ENCODE assay signal across 1 cellular context in the genomic region with DNA sequence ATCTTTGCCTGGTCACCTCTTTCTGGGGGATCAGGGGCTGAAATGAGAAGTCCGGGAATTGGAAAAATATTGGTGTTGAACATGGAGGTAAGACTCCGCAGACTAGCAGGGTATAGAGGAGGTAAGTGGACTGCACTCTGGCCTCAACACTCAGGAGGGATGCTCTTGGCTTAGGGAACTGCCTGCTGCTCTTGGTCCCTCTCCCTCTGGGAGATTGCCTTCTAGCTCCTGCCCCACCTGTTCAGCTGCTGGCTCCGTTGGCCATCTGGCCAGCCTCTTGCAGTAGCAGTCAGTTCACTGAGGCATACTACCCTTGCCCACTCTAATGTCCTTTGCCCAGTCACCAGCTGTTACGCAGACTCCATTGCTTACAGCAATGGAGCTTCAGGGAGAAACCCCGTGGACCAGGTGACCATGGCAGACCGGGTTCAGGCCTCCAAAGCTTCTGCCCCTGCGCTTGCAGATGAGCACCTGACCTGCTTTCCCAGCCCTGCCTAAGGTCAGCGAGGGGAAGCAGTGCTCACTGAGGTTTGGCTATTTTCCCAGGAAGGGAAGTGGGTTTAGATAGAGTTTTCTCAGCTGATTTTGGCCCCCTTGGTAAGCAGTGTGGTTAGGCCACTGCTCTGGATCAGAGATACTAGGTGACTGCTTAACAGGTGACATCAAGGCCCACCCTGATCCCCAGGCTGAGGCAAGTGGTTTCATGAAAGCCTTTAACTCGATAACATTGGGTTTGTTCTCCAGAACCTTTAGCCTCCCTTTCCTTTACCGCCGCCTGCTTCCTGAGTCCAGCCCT.
A peak's percentile ranks its signal among the peaks of the same experiment; 100 is the strongest.
TF ChIP-seq lines count a peak whose summit lies in the region.

No MANE protein-coding gene starts in this region.

TF ChIP-seq in K562, 482 proteins besides CTCF, POLR2A, EP300 and RAD21 (continued from another document):
- peak; percentile 47 for TF ChIP-seq TCF3 (CRISPR knock-in tag; IDR thresholded peaks at IDR 0.05)
- TF ChIP-seq, protein P1, sequence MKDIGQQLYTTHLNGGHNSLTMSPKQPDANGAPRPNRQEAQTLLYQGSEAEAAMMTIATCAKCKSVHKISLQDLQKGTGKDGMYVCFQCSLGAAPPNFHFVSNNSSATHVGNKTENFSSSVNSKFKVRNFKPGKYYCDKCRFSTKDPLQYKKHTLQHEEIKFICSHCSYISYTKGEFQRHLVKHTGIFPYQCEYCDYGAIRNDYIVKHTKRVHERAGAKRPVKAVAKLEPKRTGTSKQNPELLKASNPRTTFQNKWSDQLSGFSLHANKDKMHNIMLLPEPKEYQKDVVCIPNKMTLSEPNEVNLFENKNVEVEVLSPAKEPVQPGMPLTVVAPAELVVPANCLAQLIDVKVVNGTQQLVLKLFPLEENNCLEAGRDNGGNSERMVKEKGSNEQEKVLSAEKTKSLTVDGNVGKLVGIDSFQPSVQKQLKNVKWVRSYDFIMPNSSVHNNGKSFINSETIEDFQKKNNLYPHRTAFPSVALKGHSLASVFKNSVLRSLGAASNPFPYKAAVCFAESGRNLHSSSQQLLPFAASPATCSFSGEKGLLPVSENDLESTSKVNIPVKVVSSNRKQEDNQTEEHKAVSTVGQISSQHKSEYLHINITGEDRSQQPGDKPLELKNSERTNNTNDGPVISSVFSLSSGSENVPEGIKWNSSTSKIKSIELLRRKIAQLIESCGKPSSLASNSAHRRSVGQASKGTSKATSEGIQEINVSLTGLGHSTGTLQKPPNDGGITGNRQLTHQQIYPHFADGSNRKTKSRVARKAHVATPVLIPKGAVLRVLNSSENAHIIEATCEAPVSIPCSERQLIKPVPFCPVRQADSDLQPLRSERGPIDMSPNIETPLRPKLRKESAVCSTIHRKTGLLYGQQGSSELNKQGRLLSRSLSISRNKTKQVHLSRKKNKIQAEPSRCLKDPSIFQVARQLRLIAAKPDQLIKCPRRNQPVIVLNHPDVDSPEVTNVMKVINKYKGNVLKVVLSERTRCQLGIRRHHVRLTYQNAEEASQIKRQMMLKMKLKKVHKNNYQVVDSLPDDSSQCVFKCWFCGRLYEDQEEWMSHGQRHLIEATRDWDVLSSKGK (CRISPR knock-in tag; IDR thresholded peaks at IDR 0.05): no peak
- TF ChIP-seq, protein P2, sequence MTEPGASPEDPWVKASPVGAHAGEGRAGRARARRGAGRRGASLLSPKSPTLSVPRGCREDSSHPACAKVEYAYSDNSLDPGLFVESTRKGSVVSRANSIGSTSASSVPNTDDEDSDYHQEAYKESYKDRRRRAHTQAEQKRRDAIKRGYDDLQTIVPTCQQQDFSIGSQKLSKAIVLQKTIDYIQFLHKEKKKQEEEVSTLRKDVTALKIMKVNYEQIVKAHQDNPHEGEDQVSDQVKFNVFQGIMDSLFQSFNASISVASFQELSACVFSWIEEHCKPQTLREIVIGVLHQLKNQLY (CRISPR knock-in tag; conservative IDR thresholded peaks at IDR 0.05): 0 out of 4 replicates have a peak, but pooled peaks of 1 of the 2 experiments have one; percentile 31
- TF ChIP-seq GABPB2 (CRISPR knock-in tag; conservative IDR thresholded peaks at IDR 0.05): no peak
- TF ChIP-seq RBM14 (IDR thresholded peaks at IDR 0.05; ENCODE audit: borderline replicate concordance, insufficient read depth, low read depth, low read length): no peak
- TF ChIP-seq, protein P3, sequence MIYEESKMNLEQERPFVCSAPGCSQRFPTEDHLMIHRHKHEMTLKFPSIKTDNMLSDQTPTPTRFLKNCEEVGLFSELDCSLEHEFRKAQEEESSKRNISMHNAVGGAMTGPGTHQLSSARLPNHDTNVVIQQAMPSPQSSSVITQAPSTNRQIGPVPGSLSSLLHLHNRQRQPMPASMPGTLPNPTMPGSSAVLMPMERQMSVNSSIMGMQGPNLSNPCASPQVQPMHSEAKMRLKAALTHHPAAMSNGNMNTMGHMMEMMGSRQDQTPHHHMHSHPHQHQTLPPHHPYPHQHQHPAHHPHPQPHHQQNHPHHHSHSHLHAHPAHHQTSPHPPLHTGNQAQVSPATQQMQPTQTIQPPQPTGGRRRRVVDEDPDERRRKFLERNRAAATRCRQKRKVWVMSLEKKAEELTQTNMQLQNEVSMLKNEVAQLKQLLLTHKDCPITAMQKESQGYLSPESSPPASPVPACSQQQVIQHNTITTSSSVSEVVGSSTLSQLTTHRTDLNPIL (CRISPR knock-in tag; IDR thresholded peaks at IDR 0.05): no peak
- TF ChIP-seq MTA1 (IDR thresholded peaks at IDR 0.05; ENCODE audit: borderline replicate concordance): 0 out of 2 replicates have a peak, but pooled peaks have one; percentile 0
- TF ChIP-seq KDM5B (IDR thresholded peaks at IDR 0.05; ENCODE audit: insufficient replicate concordance, low read depth, low read length): peak; percentile 8
- TF ChIP-seq, protein P4, sequence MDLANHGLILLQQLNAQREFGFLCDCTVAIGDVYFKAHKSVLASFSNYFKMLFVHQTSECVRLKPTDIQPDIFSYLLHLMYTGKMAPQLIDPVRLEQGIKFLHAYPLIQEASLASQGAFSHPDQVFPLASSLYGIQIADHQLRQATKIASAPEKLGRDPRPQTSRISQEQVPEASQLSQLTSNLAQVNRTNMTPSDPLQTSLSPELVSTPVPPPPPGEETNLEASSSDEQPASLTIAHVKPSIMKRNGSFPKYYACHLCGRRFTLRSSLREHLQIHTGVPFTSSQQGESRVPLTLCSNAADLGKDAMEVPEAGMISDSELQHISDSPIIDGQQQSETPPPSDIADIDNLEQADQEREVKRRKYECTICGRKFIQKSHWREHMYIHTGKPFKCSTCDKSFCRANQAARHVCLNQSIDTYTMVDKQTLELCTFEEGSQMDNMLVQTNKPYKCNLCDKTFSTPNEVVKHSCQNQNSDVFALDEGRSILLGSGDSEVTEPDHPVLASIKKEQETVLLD (IDR thresholded peaks at IDR 0.05): no peak
- TF ChIP-seq ETV5 (CRISPR knock-in tag; IDR thresholded peaks at IDR 0.05; ENCODE audit: low read depth): peak; percentile 35
- TF ChIP-seq JUND (IDR thresholded peaks at IDR 0.05; ENCODE audit: borderline replicate concordance, low read depth, low read length): no peak
- TF ChIP-seq JUND (tag; IDR thresholded peaks at IDR 0.05; ENCODE audit: borderline replicate concordance, low read depth, low read length): 0 out of 3 replicates have a peak, but pooled peaks have one; percentile 4
- TF ChIP-seq POLR2G (IDR thresholded peaks at IDR 0.05; ENCODE audit: low read depth, low read length): 0 out of 2 replicates have a peak, but pooled peaks have one; percentile 18
- TF ChIP-seq, protein P5, sequence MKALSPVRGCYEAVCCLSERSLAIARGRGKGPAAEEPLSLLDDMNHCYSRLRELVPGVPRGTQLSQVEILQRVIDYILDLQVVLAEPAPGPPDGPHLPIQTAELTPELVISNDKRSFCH (CRISPR knock-in tag; IDR thresholded peaks at IDR 0.05): no peak
- TF ChIP-seq, protein P5 (tag; IDR thresholded peaks at IDR 0.05): peak; percentile 15; the same call in 1 of the 2 replicates
- peak in 1 of 2 experiments; percentile 29; a peak in 2 of 4 replicates for TF ChIP-seq NRF1 (conservative IDR thresholded peaks at IDR 0.05 in 1 of 2, IDR thresholded peaks at IDR 0.05 in 1 of 2)
- TF ChIP-seq ZNF561 (CRISPR knock-in tag; conservative IDR thresholded peaks at IDR 0.05): no peak
- TF ChIP-seq, protein P6, sequence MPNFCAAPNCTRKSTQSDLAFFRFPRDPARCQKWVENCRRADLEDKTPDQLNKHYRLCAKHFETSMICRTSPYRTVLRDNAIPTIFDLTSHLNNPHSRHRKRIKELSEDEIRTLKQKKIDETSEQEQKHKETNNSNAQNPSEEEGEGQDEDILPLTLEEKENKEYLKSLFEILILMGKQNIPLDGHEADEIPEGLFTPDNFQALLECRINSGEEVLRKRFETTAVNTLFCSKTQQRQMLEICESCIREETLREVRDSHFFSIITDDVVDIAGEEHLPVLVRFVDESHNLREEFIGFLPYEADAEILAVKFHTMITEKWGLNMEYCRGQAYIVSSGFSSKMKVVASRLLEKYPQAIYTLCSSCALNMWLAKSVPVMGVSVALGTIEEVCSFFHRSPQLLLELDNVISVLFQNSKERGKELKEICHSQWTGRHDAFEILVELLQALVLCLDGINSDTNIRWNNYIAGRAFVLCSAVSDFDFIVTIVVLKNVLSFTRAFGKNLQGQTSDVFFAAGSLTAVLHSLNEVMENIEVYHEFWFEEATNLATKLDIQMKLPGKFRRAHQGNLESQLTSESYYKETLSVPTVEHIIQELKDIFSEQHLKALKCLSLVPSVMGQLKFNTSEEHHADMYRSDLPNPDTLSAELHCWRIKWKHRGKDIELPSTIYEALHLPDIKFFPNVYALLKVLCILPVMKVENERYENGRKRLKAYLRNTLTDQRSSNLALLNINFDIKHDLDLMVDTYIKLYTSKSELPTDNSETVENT (CRISPR knock-in tag; IDR thresholded peaks at IDR 0.05): no peak
- TF ChIP-seq, protein P7, sequence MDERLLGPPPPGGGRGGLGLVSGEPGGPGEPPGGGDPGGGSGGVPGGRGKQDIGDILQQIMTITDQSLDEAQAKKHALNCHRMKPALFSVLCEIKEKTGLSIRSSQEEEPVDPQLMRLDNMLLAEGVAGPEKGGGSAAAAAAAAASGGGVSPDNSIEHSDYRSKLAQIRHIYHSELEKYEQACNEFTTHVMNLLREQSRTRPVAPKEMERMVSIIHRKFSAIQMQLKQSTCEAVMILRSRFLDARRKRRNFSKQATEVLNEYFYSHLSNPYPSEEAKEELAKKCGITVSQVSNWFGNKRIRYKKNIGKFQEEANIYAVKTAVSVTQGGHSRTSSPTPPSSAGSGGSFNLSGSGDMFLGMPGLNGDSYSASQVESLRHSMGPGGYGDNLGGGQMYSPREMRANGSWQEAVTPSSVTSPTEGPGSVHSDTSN (CRISPR knock-in tag; IDR thresholded peaks at IDR 0.05; ENCODE audit: low read depth): no peak
- TF ChIP-seq, protein P7 (tag; conservative IDR thresholded peaks at IDR 0.05; ENCODE audit: low read depth): no peak
